ENCODE assay signal across 8 cellular contexts in genomic region chr1:212608209-212608955, GRCh38. TPM values are rescaled to one million over a fixed set of nuclear protein-coding genes. Genes with fewer than 3 reads are reported as not detected.
A peak's percentile ranks its signal among the peaks of the same experiment; 100 is the strongest.
DNase-seq lines count a peak whose midpoint lies in the region; ATAC-seq and TF ChIP-seq lines count a peak whose summit lies in the region.

Gene ATF3, plus strand, starts transcription at chr1:212608761. Its CDS starts 6,261 bp downstream, at chr1:212615022.

- H3K36me3 ChIP-seq in prostate gland = no peaks in the 10 kb centered on the region

- H3K27me3 ChIP-seq in prostate gland (replicated peaks; ENCODE audit: insufficient read depth) = no peaks in the 10 kb centered on the region

- ATAC-seq in GM18498 (IDR thresholded peaks at IDR 0.05; ENCODE audit: unreplicated experiment) (peak; percentile 75), HG02884 (IDR thresholded peaks at IDR 0.05; ENCODE audit: unreplicated experiment) (peak; percentile 70), left ventricle myocardium superior (peak; percentile 94)

- H3K4me3 Mint-ChIP-seq in T-helper 1 cell treated with Interleukin-12 subunit alpha and Interleukin-12 subunit beta and Interleukin-4 antibody, amounts not matched to agents 30 μg/mL and 1 μg/mL, for 36 hours = peak within 1 kb of the TSS; percentile 90

- TF ChIP-seq POLR2A in prostate gland (IDR thresholded peaks at IDR 0.05) = peak; percentile 96

- peak within 1 kb of the TSS; percentile 99 for H3K27ac Mint-ChIP-seq in T-helper 1 cell treated with Interleukin-12 subunit alpha and Interleukin-12 subunit beta and Interleukin-4 antibody, amounts not matched to agents 30 μg/mL and 1 μg/mL, for 36 hours

- H3K36me3 Mint-ChIP-seq in T-helper 1 cell treated with Interleukin-12 subunit alpha and Interleukin-12 subunit beta and Interleukin-4 antibody, amounts not matched to agents 30 μg/mL and 1 μg/mL, for 36 hours (ENCODE audit: low read depth) = peaks cover 17% of the 10 kb centered on the region

- peak; percentile 88 for DNase-seq in NCI-H146 treated with DMSO at 0.1 percent for 48 hours (lab: John Stamatoyannopoulos, UW; ENCODE audit: unreplicated experiment)
- peak; percentile 100 for DNase-seq in amniotic stem cell (lab: John Stamatoyannopoulos, UW)
- peak; percentile 100 for DNase-seq in left ventricle myocardium superior
- peak; percentile 100 for DNase-seq in prostate gland (ENCODE audit: low spot score)
- peak; percentile 100 for DNase-seq in ureter (ENCODE audit: low spot score)

- peak in 1 of 4 experiments; percentile 3 for TF ChIP-seq CTCF in prostate gland (IDR thresholded peaks at IDR 0.05)

- peaks cover 53% of the 10 kb centered on the region for H3K4me1 Mint-ChIP-seq in T-helper 1 cell treated with Interleukin-12 subunit alpha and Interleukin-12 subunit beta and Interleukin-4 antibody, amounts not matched to agents 30 μg/mL and 1 μg/mL, for 36 hours (ENCODE audit: low read depth)

- H3K27me3 Mint-ChIP-seq in T-helper 1 cell treated with Interleukin-12 subunit alpha and Interleukin-12 subunit beta and Interleukin-4 antibody, amounts not matched to agents 30 μg/mL and 1 μg/mL, for 36 hours (ENCODE audit: low read depth) = peaks cover 43% of the 10 kb centered on the region

- H3K4me3 ChIP-seq in prostate gland = peak within 1 kb of the TSS; percentile 49 to 72

- no peaks in the 10 kb centered on the region for H3K9me3 Mint-ChIP-seq in T-helper 1 cell treated with Interleukin-12 subunit alpha and Interleukin-12 subunit beta and Interleukin-4 antibody, amounts not matched to agents 30 μg/mL and 1 μg/mL, for 36 hours

- H3K4me1 ChIP-seq in prostate gland (replicated peaks) = peaks cover 4% of the 10 kb centered on the region

- WGBS in prostate gland = under 1% methylated on average over 55 of the region's 65 CpGs

- peak within 1 kb of the TSS; percentile 97 to 99 for H3K27ac ChIP-seq in prostate gland

- intact Hi-C loops in left ventricle myocardium superior (cut with micrococcal nuclease) (no loop called here), prostate gland (cut with DNase I) (loop anchor here (5.0 kb wide), 1 partner anchor 131 kb away; no protein-coding TSS in a partner anchor)

- no peaks in the 10 kb centered on the region for H3K9me3 ChIP-seq in prostate gland

RNA-seq across cellular contexts. Expression of gene ATF3, which starts in this region (rescaled TPM):
- total RNA-seq in left ventricle myocardium superior = 14.6 TPM
- total RNA-seq in prostate gland = 10 to 100 TPM in 1 of 2 donors, 1 to 10 TPM in 1; 6.0 to 14.8 TPM
- 10.6 TPM for total RNA-seq in ureter

Comparison
In these comparisons a context has a peak if more than half of its experiments do, and no peak if none do; other contexts are left out.
1. Peak in every context shown above with its lines: DNase-seq, ATAC-seq, H3K4me3 ChIP-seq and H3K27ac ChIP-seq.